ENCODE assay signal across 1 cellular context in the genomic region with DNA sequence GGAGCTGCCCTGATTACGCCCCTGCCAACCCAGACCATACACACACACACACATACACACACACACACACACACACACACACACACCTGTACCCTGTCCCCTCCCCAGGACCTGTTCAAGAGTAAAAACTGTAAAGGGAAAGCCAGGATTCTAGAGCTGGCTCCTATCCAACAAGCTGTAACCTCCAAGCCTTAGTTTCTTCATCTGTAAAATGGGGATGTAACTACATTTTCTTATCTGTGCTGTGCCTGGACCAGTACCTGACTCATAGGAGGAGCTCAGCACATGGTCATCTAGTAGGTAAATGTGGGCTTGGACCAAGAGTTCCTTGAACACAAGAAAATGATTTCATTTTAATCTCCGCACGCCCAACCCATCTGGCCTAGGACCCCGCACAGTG.
TF ChIP-seq lines count a peak whose summit lies in the region.

No MANE protein-coding gene starts in this region.

TF ChIP-seq in HepG2, 621 proteins besides CTCF, POLR2A, EP300 and RAD21 (continued from another document):
- TF ChIP-seq MYNN (CRISPR knock-in tag; IDR thresholded peaks at IDR 0.05; ENCODE audit: low read depth) = no peak
